Comparison of ENCODE assay signal across 16 cellular contexts in the genomic region with DNA sequence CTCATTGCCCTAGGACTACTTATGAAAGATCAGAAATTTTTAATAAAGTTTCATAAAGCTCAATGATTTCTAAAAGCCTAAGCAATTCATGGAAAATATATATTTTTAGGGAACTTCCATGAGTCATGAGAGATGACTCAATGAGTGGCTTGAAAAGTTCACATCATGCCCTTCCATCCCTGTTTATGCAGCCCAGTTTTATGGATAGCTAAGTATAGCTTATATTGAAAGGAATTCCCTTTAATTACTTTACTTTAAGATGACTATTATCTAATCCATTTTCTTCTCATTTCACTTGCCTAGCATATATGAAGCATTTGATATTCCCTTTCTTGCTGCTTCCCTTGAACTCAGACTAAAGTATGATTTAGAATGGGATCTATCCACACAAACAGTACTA.
"Had no signal": no experiment of that assay in that cellular context is flagged by ENCODE, and none has a peak within 500 bp of the region (broad histone marks: within the 10 kb centered on the region; RNA-seq: fewer than 3 reads in every experiment).

No MANE protein-coding gene starts in this region.

- H3K9me3 Mint-ChIP-seq: activated T-helper 2 cell treated with anti-CD3 and anti-CD28 coated beads, Interferon-gamma antibody, Interleukin-2, Interleukin-4, amounts not matched to agents 10 μg/mL and 5 μg/mL and 100 μg/mL, durations not matched to agents 14 hours and 24 hours and 36 hours; nephron had no signal

- H3K4me3 Mint-ChIP-seq: nephron had no signal

- H3K27ac Mint-ChIP-seq: activated T-helper 2 cell treated with anti-CD3 and anti-CD28 coated beads, Interferon-gamma antibody, Interleukin-2, Interleukin-4, amounts not matched to agents 10 μg/mL and 5 μg/mL and 100 μg/mL, durations not matched to agents 14 hours and 24 hours and 36 hours; nephron had no signal

- H3K4me3 ChIP-seq: heart left ventricle, left ventricle myocardium inferior, ovary, testis, upper lobe of right lung had no signal

- DNase-seq: activated naive CD4-positive, alpha-beta T cell treated with anti-CD3 and anti-CD28 coated beads, Interleukin-2, amount 50 U/mL, for 16 hours; brain microvascular endothelial cell; heart left ventricle; islet precursor cell; left ventricle myocardium inferior; mesendoderm; ovary; stimulated activated CD4-positive, alpha-beta T cell treated with anti-CD3 and anti-CD28 coated beads, Interleukin-4, amount 100 ng/mL, for 1 hour; stimulated activated CD8-positive, alpha-beta memory T cell treated with anti-CD3 and anti-CD28 coated beads, Interleukin-4, amount 100 ng/mL, for 48 hours; stimulated activated naive CD8-positive, alpha-beta T cell treated with anti-CD3 and anti-CD28 coated beads, Interleukin-15, Interleukin-2, amounts not matched to agents 100 U/mL and 50 U/mL, for 24 hours; T-helper 9 cell; testis; upper lobe of right lung had no signal

- H3K36me3 ChIP-seq: brain microvascular endothelial cell, heart left ventricle, left ventricle myocardium inferior, ovary, upper lobe of right lung had no signal

- H3K4me1 ChIP-seq: heart left ventricle, left ventricle myocardium inferior, testis, upper lobe of right lung had no signal

- H3K27ac ChIP-seq: brain microvascular endothelial cell, heart left ventricle, left ventricle myocardium inferior, ovary, testis, upper lobe of right lung, VCaP had no signal

- H3K9me3 ChIP-seq: heart left ventricle, left ventricle myocardium inferior, ovary, testis, upper lobe of right lung had no signal

- H3K27me3 ChIP-seq: brain microvascular endothelial cell, heart left ventricle, ovary, testis, upper lobe of right lung had no signal
